In the genomic region with DNA sequence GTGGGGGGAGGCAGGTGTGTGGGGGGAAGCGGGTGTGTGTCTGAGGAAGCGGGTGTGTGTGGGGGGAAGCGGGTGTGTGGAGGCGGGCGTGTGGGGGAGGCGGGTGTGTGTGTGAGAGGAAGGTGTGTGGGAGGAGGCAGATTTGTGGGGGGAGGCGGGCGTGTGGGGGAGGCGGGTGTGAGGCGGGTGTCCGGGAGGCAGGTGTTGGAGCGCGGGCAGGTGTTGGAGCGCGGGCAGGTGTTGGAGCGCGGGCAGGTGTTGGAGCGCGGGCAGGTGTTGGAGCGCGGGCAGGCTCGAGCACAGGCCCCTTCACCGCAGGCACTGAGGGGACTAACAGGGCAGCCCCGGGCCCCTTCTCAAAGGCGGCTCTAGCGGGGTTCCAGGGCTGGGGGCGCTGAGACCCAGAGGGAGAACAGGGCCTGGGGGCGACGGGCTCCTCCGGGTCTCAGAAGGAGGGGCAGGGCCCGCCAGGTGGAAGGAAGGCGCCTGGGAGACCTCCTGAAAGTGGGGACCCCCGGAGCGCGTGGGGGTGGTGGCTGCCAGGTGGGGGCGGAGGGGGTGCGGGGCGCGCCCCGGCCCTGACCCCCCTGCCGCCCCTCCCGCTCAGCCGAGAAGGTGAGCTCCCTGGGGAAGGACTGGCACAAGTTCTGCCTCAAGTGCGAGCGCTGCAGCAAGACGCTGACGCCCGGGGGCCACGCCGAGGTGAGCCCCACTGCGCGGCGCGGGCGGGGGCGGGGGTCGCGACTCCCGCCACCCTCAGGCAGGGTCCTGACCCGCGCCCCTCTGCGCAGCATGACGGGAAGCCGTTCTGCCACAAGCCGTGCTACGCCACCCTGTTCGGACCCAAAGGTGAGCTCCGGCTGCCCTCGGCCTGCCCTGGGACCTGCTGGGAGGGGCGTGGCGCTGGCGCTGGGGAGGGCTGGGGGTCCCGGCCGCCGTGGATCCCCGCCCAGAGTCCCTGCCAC, we compare ENCODE assay signal across 1 cellular context.
TF ChIP-seq lines count a peak whose summit lies in the region.

No MANE protein-coding gene starts in this region.

TF ChIP-seq in HEK293T, 16 proteins besides CTCF, POLR2A, EP300 and RAD21 (continued from another document):
- TF ChIP-seq, protein P1, sequence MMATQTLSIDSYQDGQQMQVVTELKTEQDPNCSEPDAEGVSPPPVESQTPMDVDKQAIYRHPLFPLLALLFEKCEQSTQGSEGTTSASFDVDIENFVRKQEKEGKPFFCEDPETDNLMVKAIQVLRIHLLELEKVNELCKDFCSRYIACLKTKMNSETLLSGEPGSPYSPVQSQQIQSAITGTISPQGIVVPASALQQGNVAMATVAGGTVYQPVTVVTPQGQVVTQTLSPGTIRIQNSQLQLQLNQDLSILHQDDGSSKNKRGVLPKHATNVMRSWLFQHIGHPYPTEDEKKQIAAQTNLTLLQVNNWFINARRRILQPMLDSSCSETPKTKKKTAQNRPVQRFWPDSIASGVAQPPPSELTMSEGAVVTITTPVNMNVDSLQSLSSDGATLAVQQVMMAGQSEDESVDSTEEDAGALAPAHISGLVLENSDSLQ (IDR thresholded peaks at IDR 0.05): no peak
- TF ChIP-seq TARDBP (IDR thresholded peaks at IDR 0.05) (no peak), SUZ12 (IDR thresholded peaks at IDR 0.05) (no peak), FOXK2 (IDR thresholded peaks at IDR 0.05) (no peak), L3MBTL2 (conservative IDR thresholded peaks at IDR 0.05) (no peak)
TF ChIP-seq in HEK293T: peak in this region for 0.
